ENCODE assay signal across 14 cellular contexts in the genomic region with DNA sequence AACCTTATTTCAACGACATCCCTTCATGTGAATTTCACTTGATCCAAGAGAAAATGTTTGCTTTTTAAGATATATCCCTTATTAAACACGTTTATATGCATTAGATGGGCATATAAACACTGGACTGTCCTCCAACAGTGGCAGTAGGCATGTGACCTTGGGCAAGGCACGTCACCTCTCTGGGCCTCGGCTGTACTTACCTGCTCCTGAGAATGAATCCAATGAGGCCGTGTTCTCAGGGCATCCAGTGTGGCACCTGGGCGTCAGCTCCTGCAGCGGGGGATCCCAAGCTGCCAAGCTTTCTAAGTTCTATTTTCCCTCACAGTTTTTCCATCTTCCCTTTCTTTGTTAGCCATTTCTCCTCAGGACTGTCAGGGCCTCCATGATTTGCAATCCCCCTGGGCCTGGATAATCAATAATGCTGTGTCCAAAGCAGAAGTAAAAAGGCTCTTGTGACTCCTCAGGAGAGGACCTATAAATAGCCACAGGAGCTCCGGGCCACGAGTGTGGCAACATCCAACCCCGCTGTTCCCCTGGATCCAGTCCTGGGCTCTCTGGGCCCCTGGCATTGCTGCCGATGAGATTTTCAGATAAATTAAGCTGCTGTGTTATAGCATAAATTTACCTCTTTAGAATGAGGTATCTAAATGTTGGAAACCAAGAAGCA.
"Had no signal": no experiment of that assay in that cellular context is flagged by ENCODE, and none has a peak within 500 bp of the region (broad histone marks: within the 10 kb centered on the region; RNA-seq: fewer than 3 reads in every experiment).

No MANE protein-coding gene starts in this region.

- ATAC-seq: mucosa of descending colon; naive thymus-derived CD8-positive, alpha-beta T cell; stimulated activated naive CD8-positive, alpha-beta T cell treated with anti-CD3 and anti-CD28 coated beads, Interleukin-15, amount 100 ng/mL, for 72 hours had no signal

- H3K9me3 ChIP-seq: mucosa of descending colon, prostate gland, thoracic aorta had no signal

- H3K36me3 ChIP-seq: prostate gland had no signal

- DNase-seq: activated CD4-positive, alpha-beta T cell treated with anti-CD3 and anti-CD28 coated beads, Interleukin-2, amount 50 U/mL, for 4 hours; activated CD4-positive, CD25-positive, alpha-beta regulatory T cell treated with anti-CD3 and anti-CD28 coated beads, Interleukin-2, amount 50 U/mL, for 72 hours; activated naive CD4-positive, alpha-beta T cell treated with anti-CD3 and anti-CD28 coated beads, Interleukin-2, amount 50 U/mL, for 16 hours; activated T-cell treated with anti-CD3 and anti-CD28 coated beads, Interleukin-2, amount 50 U/mL, for 1 hour; endodermal cell; erythroblast; immature natural killer cell; mucosa of descending colon; naive thymus-derived CD8-positive, alpha-beta T cell; stimulated activated CD4-positive, alpha-beta T cell treated with anti-CD3 and anti-CD28 coated beads, Interleukin-4, amount 100 ng/mL, for 24 hours; stimulated activated naive CD8-positive, alpha-beta T cell treated with anti-CD3 and anti-CD28 coated beads, Interleukin-15, amount 100 ng/mL, for 72 hours had no signal

- H3K4me1 Mint-ChIP-seq: central memory CD8-positive, alpha-beta T cell; immature natural killer cell had no signal

- H3K27ac ChIP-seq: thoracic aorta had no signal

- H3K27ac Mint-ChIP-seq: endodermal cell; immature natural killer cell; naive thymus-derived CD8-positive, alpha-beta T cell; stimulated activated naive CD8-positive, alpha-beta T cell treated with anti-CD3 and anti-CD28 coated beads, Interleukin-15, amount 100 ng/mL, for 72 hours had no signal

- H3K36me3 Mint-ChIP-seq: immature natural killer cell; naive thymus-derived CD8-positive, alpha-beta T cell had no signal

- H3K4me3 ChIP-seq: mucosa of descending colon, prostate gland, thoracic aorta had no signal

- H3K9me3 Mint-ChIP-seq: central memory CD8-positive, alpha-beta T cell; endodermal cell; immature natural killer cell; naive thymus-derived CD8-positive, alpha-beta T cell; stimulated activated naive CD8-positive, alpha-beta T cell treated with anti-CD3 and anti-CD28 coated beads, Interleukin-15, amount 100 ng/mL, for 72 hours had no signal

- H3K4me3 Mint-ChIP-seq: central memory CD8-positive, alpha-beta T cell; endodermal cell; immature natural killer cell; naive thymus-derived CD8-positive, alpha-beta T cell; stimulated activated naive CD8-positive, alpha-beta T cell treated with anti-CD3 and anti-CD28 coated beads, Interleukin-15, amount 100 ng/mL, for 72 hours had no signal
